Comparison of ENCODE assay signal across 8 cellular contexts in the genomic region with DNA sequence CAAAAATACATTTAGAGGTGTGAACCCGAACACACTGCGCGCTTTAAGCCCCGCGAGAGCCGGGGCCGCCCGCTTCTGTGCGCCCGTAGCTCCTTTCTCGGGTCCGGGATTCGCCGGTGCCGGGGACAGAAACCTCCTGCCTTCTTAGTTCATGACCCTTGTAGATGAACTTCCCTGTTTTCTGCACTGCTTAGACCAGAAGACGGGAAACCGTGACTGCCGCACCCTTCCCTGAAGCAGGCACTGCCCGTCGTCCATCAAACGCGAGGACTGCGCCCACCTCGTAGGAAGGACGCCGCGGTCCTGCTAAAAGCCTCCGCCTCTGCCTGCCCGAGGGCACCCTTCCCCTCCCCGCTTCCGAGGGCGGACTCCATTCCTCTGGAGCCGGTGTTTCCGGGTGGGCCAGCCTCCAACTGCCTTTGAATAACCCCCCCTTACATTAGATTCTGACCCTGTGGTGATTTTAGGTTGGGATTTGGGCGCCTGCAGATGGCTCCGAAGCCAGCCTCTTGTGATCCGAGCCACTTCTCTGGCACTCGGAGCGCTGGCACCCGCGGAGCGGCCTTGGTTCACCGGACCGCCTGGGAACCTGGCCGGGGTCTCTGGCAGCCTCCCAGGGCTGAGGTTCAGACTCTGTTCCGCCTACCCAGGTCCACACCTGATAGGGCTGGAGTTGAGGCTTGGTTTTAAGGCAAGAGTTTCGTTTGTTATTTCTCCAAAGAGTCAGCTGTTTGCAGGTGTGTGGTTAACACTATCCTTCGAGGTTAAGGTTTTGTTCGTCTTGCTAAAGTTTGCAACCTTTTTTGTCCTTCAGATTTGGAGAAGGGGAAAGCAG. TPM values are rescaled to one million over a fixed set of nuclear protein-coding genes. Genes with fewer than 3 reads are reported as not detected.
A peak's percentile ranks its signal among the peaks of the same experiment; 100 is the strongest.
DNase-seq lines count a peak whose midpoint lies in the region; ATAC-seq and TF ChIP-seq lines count a peak whose summit lies in the region.

No MANE protein-coding gene starts in this region.

- ATAC-seq in CD4-positive, CD25-positive, alpha-beta regulatory T cell (ENCODE audit: low read depth in 2 of 2) = no peak
- ATAC-seq in GM21825 (IDR thresholded peaks at IDR 0.05; ENCODE audit: unreplicated experiment) = peak; percentile 7
- no peak for ATAC-seq in RWPE2 (ENCODE audit: low read depth)
- ATAC-seq in stimulated activated memory B cell treated with anti-CD40 and anti-IgM and Interleukin-4, amounts not matched to agents 10 μg/mL and 1 μg/mL and 100 μg/mL, for 72 hours = peak; percentile 27
- ATAC-seq in GM18498 (IDR thresholded peaks at IDR 0.05; ENCODE audit: unreplicated experiment) = no peak

- peaks cover 16 to 53% (median 37%) of the 10 kb centered on the region in 4 donors for H3K4me1 Mint-ChIP-seq in CD4-positive, CD25-positive, alpha-beta regulatory T cell
- peaks cover 43% of the 10 kb centered on the region for H3K4me1 Mint-ChIP-seq in chondrocyte (ENCODE audit: low read depth)
- H3K4me1 Mint-ChIP-seq in stimulated activated memory B cell treated with anti-CD40 and anti-IgM and Interleukin-4, amounts not matched to agents 10 μg/mL and 1 μg/mL and 100 μg/mL, for 72 hours = peaks cover 59% of the 10 kb centered on the region

- peak overlapping the region; percentile 90 to 91 (median 90) for H3K27ac Mint-ChIP-seq in CD4-positive, CD25-positive, alpha-beta regulatory T cell
- peak overlapping the region; percentile 82 for H3K27ac Mint-ChIP-seq in chondrocyte (ENCODE audit: unreplicated experiment)
- peak overlapping the region; percentile 95 for H3K27ac Mint-ChIP-seq in stimulated activated memory B cell treated with anti-CD40 and anti-IgM and Interleukin-4, amounts not matched to agents 10 μg/mL and 1 μg/mL and 100 μg/mL, for 72 hours

- H3K9me3 ChIP-seq in CD4-positive, CD25-positive, alpha-beta regulatory T cell (ENCODE audit: control insufficient read depth in 2 of 2, low read length in 2 of 2) = no peaks in the 10 kb centered on the region
- H3K9me3 ChIP-seq in RWPE2 (ENCODE audit: severe bottlenecking) = no peaks in the 10 kb centered on the region

- no peak for TF ChIP-seq CTCF in RWPE2 (IDR thresholded peaks at IDR 0.05; ENCODE audit: poor library complexity, severe bottlenecking)
- no peak for TF ChIP-seq CTCF in chondrocyte (IDR thresholded peaks at IDR 0.05)

- DNase-seq in CD4-positive, CD25-positive, alpha-beta regulatory T cell = peak; percentile 25 to 68 (median 43)
- DNase-seq in RWPE2 (ENCODE audit: low spot score) (no peak), chondrocyte (ENCODE audit: low spot score) (no peak), left kidney (ENCODE audit: low read depth, low spot score) (peak; percentile 60), AG08395 (ENCODE audit: low spot score) (no peak)

- peak overlapping the region; percentile 92 to 97 (median 96) for H3K4me3 Mint-ChIP-seq in CD4-positive, CD25-positive, alpha-beta regulatory T cell
- H3K4me3 Mint-ChIP-seq in chondrocyte (ENCODE audit: unreplicated experiment) = peak overlapping the region; percentile 78
- H3K4me3 Mint-ChIP-seq in stimulated activated memory B cell treated with anti-CD40 and anti-IgM and Interleukin-4, amounts not matched to agents 10 μg/mL and 1 μg/mL and 100 μg/mL, for 72 hours = peak overlapping the region; percentile 85

- H3K4me3 ChIP-seq in CD4-positive, CD25-positive, alpha-beta regulatory T cell (ENCODE audit: low read depth, low read length) = peak overlapping the region; percentile 67
- H3K4me3 ChIP-seq in RWPE2 (ENCODE audit: severe bottlenecking) = peak overlapping the region; percentile 89

- no peaks in the 10 kb centered on the region for H3K36me3 Mint-ChIP-seq in CD4-positive, CD25-positive, alpha-beta regulatory T cell
- peaks cover 3% of the 10 kb centered on the region for H3K36me3 Mint-ChIP-seq in chondrocyte (ENCODE audit: low read depth)
- H3K36me3 Mint-ChIP-seq in stimulated activated memory B cell treated with anti-CD40 and anti-IgM and Interleukin-4, amounts not matched to agents 10 μg/mL and 1 μg/mL and 100 μg/mL, for 72 hours = no peaks in the 10 kb centered on the region

- H3K4me1 ChIP-seq in CD4-positive, CD25-positive, alpha-beta regulatory T cell (ENCODE audit: control insufficient read depth, insufficient read depth, low read length, poor library complexity, severe bottlenecking) = peaks cover 48% of the 10 kb centered on the region
- peaks cover 50% of the 10 kb centered on the region for H3K4me1 ChIP-seq in RWPE2 (ENCODE audit: insufficient read depth, poor library complexity, severe bottlenecking)

- peak overlapping the region; percentile 76 for H3K27ac ChIP-seq in CD4-positive, CD25-positive, alpha-beta regulatory T cell (ENCODE audit: insufficient read depth, low read length, poor library complexity, severe bottlenecking)
- H3K27ac ChIP-seq in RWPE2 (ENCODE audit: poor library complexity, severe bottlenecking) = peak overlapping the region; percentile 93

- no peaks in the 10 kb centered on the region for H3K36me3 ChIP-seq in CD4-positive, CD25-positive, alpha-beta regulatory T cell (ENCODE audit: control insufficient read depth, insufficient read depth, low read length)
- H3K36me3 ChIP-seq in RWPE2 (ENCODE audit: low read depth) = peaks cover 6% of the 10 kb centered on the region; the same call in 1 of the 2 replicates

- peaks cover 7% of the 10 kb centered on the region for H3K27me3 Mint-ChIP-seq in CD4-positive, CD25-positive, alpha-beta regulatory T cell
- H3K27me3 Mint-ChIP-seq in chondrocyte (ENCODE audit: low read depth) = no peaks in the 10 kb centered on the region
- no peaks in the 10 kb centered on the region for H3K27me3 Mint-ChIP-seq in stimulated activated memory B cell treated with anti-CD40 and anti-IgM and Interleukin-4, amounts not matched to agents 10 μg/mL and 1 μg/mL and 100 μg/mL, for 72 hours

- no peaks in the 10 kb centered on the region for H3K9me3 Mint-ChIP-seq in CD4-positive, CD25-positive, alpha-beta regulatory T cell
- H3K9me3 Mint-ChIP-seq in chondrocyte (ENCODE audit: low read depth) = no peaks in the 10 kb centered on the region
- no peaks in the 10 kb centered on the region for H3K9me3 Mint-ChIP-seq in stimulated activated memory B cell treated with anti-CD40 and anti-IgM and Interleukin-4, amounts not matched to agents 10 μg/mL and 1 μg/mL and 100 μg/mL, for 72 hours

- no peaks in the 10 kb centered on the region for H3K27me3 ChIP-seq in CD4-positive, CD25-positive, alpha-beta regulatory T cell (ENCODE audit: control insufficient read depth, insufficient read depth, low read length)
- H3K27me3 ChIP-seq in RWPE2 (ENCODE audit: insufficient read depth, poor library complexity, severe bottlenecking) = no peaks in the 10 kb centered on the region

RNA-seq across cellular contexts. Expression of gene PTTG1IP, which starts 1.2 kb away (rescaled TPM):
- total RNA-seq in CD4-positive, CD25-positive, alpha-beta regulatory T cell = 98.3 TPM
- polyA plus RNA-seq in CD4-positive, CD25-positive, alpha-beta regulatory T cell = 100 to 1,000 TPM in 1 of 4 donors, 10 to 100 TPM in 3; 78.5 to 100 (median 95.1) TPM
- total RNA-seq in chondrocyte = 225 to 333 TPM (median 329 TPM) in 3 replicates

RNA-seq across cellular contexts. Expression of gene ITGB2, which starts 46.0 kb away (rescaled TPM):
- 411 TPM for total RNA-seq in CD4-positive, CD25-positive, alpha-beta regulatory T cell
- polyA plus RNA-seq in CD4-positive, CD25-positive, alpha-beta regulatory T cell = 100 to 1,000 TPM; 415 to 519 (median 446) TPM
- 0.15 to 1.4 TPM (median 0.87 TPM) in 3 replicates for total RNA-seq in chondrocyte

RNA-seq across cellular contexts. Expression of gene SUMO3, which starts 56.9 kb away (rescaled TPM):
- total RNA-seq in CD4-positive, CD25-positive, alpha-beta regulatory T cell = 65.8 TPM
- polyA plus RNA-seq in CD4-positive, CD25-positive, alpha-beta regulatory T cell = 10 to 100 TPM; 76.3 to 88.9 (median 80.2) TPM
- 51.3 to 60.3 TPM (median 52.3 TPM) in 3 replicates for total RNA-seq in chondrocyte

Comparison
In these comparisons a context has a peak if more than half of its experiments do, and no peak if none do; other contexts are left out.
1. ATAC-seq: peak in GM21825 (single experiment) and stimulated activated memory B cell treated with anti-CD40 and anti-IgM and Interleukin-4, amounts not matched to agents 10 μg/mL and 1 μg/mL and 100 μg/mL, for 72 hours (single experiment); none in CD4-positive, CD25-positive, alpha-beta regulatory T cell (0 of 2), RWPE2 (single experiment) and GM18498 (single experiment).
2. DNase-seq: peak in CD4-positive, CD25-positive, alpha-beta regulatory T cell (3 of 3) and left kidney (single experiment); none in RWPE2 (single experiment), chondrocyte (single experiment) and AG08395 (single experiment).
3. RNA of gene ITGB2, which starts 46.0 kb away (total RNA-seq): 411 TPM in CD4-positive, CD25-positive, alpha-beta regulatory T cell (single experiment); 0.15 to 1.4 TPM in chondrocyte; every median in the first group is over 100 times any median in the second.
4. Peak in every context shown above with its lines, with median percentiles within 50 percentile points of each other: H3K27ac Mint-ChIP-seq and H3K4me3 Mint-ChIP-seq.